Comparison of ENCODE assay signal across 4 cellular contexts in genomic region chr7:49706106-49706505, GRCh38.
"Had no signal": no experiment of that assay in that cellular context is flagged by ENCODE, and none has a peak within 500 bp of the region (broad histone marks: within the 10 kb centered on the region; RNA-seq: fewer than 3 reads in every experiment).

No MANE protein-coding gene starts in this region.

- DNase-seq: IMR-90 had no signal

- H3K4me3 ChIP-seq: K562 had no signal

- H3K27ac ChIP-seq: HL-60 had no signal

- ATAC-seq: HepG2, K562 had no signal
